In the genomic region with DNA sequence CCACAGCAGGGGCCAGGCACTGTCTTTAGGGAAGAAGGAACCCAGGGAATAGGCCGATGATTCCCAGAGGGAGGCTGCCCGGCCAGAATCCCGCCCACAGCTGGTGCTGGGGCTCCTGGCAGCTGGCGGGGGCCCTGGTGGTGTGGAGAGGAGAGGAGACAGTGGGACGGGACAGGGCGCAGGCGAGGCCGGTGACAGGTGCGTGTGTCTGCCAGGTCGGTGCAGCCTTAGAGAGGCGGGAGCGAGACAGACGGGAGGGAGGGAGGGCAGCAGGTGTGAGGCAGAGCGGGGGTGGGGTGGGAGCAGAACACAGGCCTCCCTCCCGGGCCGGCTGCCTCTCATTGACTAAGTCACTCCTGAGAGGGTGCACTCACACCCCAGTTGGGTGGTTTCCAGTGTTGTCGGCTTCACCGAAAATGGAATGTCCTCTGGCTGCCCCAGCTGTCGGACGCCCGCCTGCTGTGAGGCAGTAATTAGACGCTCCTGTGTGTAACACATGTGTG, we compare ENCODE assay signal across 9 cellular contexts. TPM values are rescaled to one million over a fixed set of nuclear protein-coding genes. Genes with fewer than 3 reads are reported as not detected.
DNase-seq lines count a peak whose midpoint lies in the region; ATAC-seq and TF ChIP-seq lines count a peak whose summit lies in the region.
"Had no signal": no experiment of that assay in that cellular context is flagged by ENCODE, and none has a peak within 500 bp of the region (broad histone marks: within the 10 kb centered on the region; RNA-seq: fewer than 3 reads in every experiment).

No MANE protein-coding gene starts in this region.

- no peak overlapping the region for H3K4me3 Mint-ChIP-seq in neural progenitor cell
- H3K4me3 Mint-ChIP-seq in activated CD4-positive, alpha-beta T cell treated with anti-CD3 and anti-CD28 coated beads, Interleukin-2, amount 10 ng/mL, durations not matched to agents 24 days and 14 days = no peak overlapping the region

- DNase-seq in GM03348 (ENCODE audit: low spot score) (peak; percentile 57), NCI-H2196 (lab: John Stamatoyannopoulos, UW; ENCODE audit: unreplicated experiment) (peak; percentile 97), cerebellum (ENCODE audit: low spot score) (peak; percentile 88), neural progenitor cell (ENCODE audit: low spot score) (peak; percentile 38), ecto neural progenitor cell (ENCODE audit: low spot score) (no peak)
- DNase-seq in stimulated activated CD4-positive, alpha-beta T cell treated with anti-CD3 and anti-CD28 coated beads, Interleukin-1b, Interleukin-23, amount 100 ng/mL, for 48 hours = no peak
- DNase-seq in activated CD4-positive, alpha-beta T cell treated with anti-CD3 and anti-CD28 coated beads, Interleukin-2, amount 10 ng/mL, durations not matched to agents 24 days and 14 days = no peak
- DNase-seq: activated CD4-positive, alpha-beta T cell treated with anti-CD3 and anti-CD28 coated beads for 1 hour had no signal

- H3K36me3 ChIP-seq in neural progenitor cell = no peaks in the 10 kb centered on the region

- H3K27ac Mint-ChIP-seq in neural progenitor cell = no peak overlapping the region
- H3K27ac Mint-ChIP-seq in activated CD4-positive, alpha-beta T cell treated with anti-CD3 and anti-CD28 coated beads, Interleukin-2, amount 10 ng/mL, durations not matched to agents 24 days and 14 days = no peak overlapping the region

- no peak for ATAC-seq in GM21825 (IDR thresholded peaks at IDR 0.05; ENCODE audit: unreplicated experiment)

- H3K27me3 Mint-ChIP-seq in neural progenitor cell (ENCODE audit: insufficient read depth, low read depth) = peaks cover 2% of the 10 kb centered on the region
- H3K27me3 Mint-ChIP-seq in activated CD4-positive, alpha-beta T cell treated with anti-CD3 and anti-CD28 coated beads, Interleukin-2, amount 10 ng/mL, durations not matched to agents 24 days and 14 days = no peaks in the 10 kb centered on the region

- H3K4me3 ChIP-seq in neural progenitor cell = no peak overlapping the region

- H3K79me2 ChIP-seq in neural progenitor cell (ENCODE audit: low read depth) = no peaks in the 10 kb centered on the region

- H3K27me3 ChIP-seq in neural progenitor cell = no peaks in the 10 kb centered on the region

- H3K4me2 ChIP-seq in neural progenitor cell = no peak overlapping the region

- H4K20me1 ChIP-seq in neural progenitor cell (ENCODE audit: low read depth) = peaks cover 8% of the 10 kb centered on the region

- no peak overlapping the region for H3K9ac ChIP-seq in neural progenitor cell

- H3K9me3 ChIP-seq in neural progenitor cell (ENCODE audit: low read depth) = no peaks in the 10 kb centered on the region

- H2AFZ ChIP-seq in neural progenitor cell (replicated peaks) = no peak overlapping the region

- intact Hi-C loops in activated CD4-positive, alpha-beta T cell treated with anti-CD3 and anti-CD28 coated beads, Interleukin-2, amount 10 ng/mL, durations not matched to agents 24 days and 14 days (cut with micrococcal nuclease) = no loop called here

- TF ChIP-seq CTCF in neural progenitor cell (IDR thresholded peaks at IDR 0.05) = no peak

- H3K27ac ChIP-seq in neural progenitor cell = no peak overlapping the region

- H3K4me1 Mint-ChIP-seq in neural progenitor cell = peaks cover 15% of the 10 kb centered on the region
- H3K4me1 Mint-ChIP-seq in activated CD4-positive, alpha-beta T cell treated with anti-CD3 and anti-CD28 coated beads, Interleukin-2, amount 10 ng/mL, durations not matched to agents 24 days and 14 days = no peaks in the 10 kb centered on the region

- peaks cover 5% of the 10 kb centered on the region for H3K4me1 ChIP-seq in neural progenitor cell

- no peaks in the 10 kb centered on the region for H3F3A ChIP-seq in neural progenitor cell (ENCODE audit: low read depth)

- peaks cover 11% of the 10 kb centered on the region for H3K36me3 Mint-ChIP-seq in neural progenitor cell
- no peaks in the 10 kb centered on the region for H3K36me3 Mint-ChIP-seq in activated CD4-positive, alpha-beta T cell treated with anti-CD3 and anti-CD28 coated beads, Interleukin-2, amount 10 ng/mL, durations not matched to agents 24 days and 14 days (ENCODE audit: low read depth)

- H3K9me3 Mint-ChIP-seq in neural progenitor cell = peaks cover 7% of the 10 kb centered on the region
- peaks cover 4% of the 10 kb centered on the region for H3K9me3 Mint-ChIP-seq in activated CD4-positive, alpha-beta T cell treated with anti-CD3 and anti-CD28 coated beads, Interleukin-2, amount 10 ng/mL, durations not matched to agents 24 days and 14 days

RNA-seq across cellular contexts. Expression of a gene that starts 55.2 kb away (rescaled TPM):
- total RNA-seq in cerebellum = 6.5 TPM
- total RNA-seq in neural progenitor cell (ENCODE audit: low replicate concordance) = 2.2 and 13.6 TPM in 2 replicates
- total RNA-seq in activated CD4-positive, alpha-beta T cell treated with anti-CD3 and anti-CD28 coated beads, Interleukin-2, amount 10 ng/mL, durations not matched to agents 24 days and 14 days = not detected in 2 replicates

Comparison
In these comparisons a context has a peak if more than half of its experiments do, and no peak if none do; other contexts are left out.
1. DNase-seq: peak in GM03348 (single experiment), NCI-H2196 (single experiment), cerebellum (single experiment) and neural progenitor cell (single experiment); none in ecto neural progenitor cell (single experiment), stimulated activated CD4-positive, alpha-beta T cell treated with anti-CD3 and anti-CD28 coated beads, Interleukin-1b, Interleukin-23, amount 100 ng/mL, for 48 hours (single experiment) and activated CD4-positive, alpha-beta T cell treated with anti-CD3 and anti-CD28 coated beads, Interleukin-2, amount 10 ng/mL, durations not matched to agents 24 days and 14 days (single experiment).